Comparison of ENCODE assay signal across 23 cellular contexts in the genomic region with DNA sequence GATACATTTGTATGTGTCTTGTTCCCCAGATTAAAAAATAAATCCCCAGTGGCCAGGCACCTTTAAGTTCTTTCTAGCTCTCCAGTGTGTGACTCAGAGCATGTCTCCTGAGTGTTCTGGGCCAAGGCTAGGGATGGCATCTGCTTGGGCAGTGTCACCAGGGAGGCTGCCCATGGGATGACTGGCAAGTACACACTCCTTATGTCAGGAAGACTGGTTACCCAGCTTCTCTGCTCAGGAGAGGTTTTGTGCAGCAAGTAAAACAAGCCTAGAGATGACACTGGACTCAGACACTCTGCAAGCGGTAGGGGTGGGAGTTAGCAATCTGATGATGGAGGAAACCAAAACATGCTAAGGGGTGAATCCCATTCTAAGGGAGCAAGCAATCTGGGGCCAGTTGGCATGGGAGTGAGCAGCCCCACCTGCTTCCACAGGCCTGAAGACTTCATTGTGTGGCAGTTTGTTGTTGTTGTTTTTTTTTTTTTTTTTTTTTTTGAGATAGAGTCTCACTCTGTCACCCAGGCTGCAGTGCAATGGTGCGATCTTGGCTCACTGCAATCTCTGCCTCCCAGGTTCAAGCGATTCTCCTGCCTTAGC.
A peak's percentile ranks its signal among the peaks of the same experiment; 100 is the strongest.
DNase-seq lines count a peak whose midpoint lies in the region; ATAC-seq, FAIRE-seq and TF ChIP-seq lines count a peak whose summit lies in the region.
"Had no signal": no experiment of that assay in that cellular context is flagged by ENCODE, and none has a peak within 500 bp of the region (broad histone marks: within the 10 kb centered on the region; RNA-seq: fewer than 3 reads in every experiment).

No MANE protein-coding gene starts in this region.

- DNase-seq in K562 (ENCODE audit: extremely low read depth in 1 of 4, low spot score in 3 of 4) (no peak), coronary artery (ENCODE audit: low spot score) (peak; percentile 67), gastrocnemius medialis (peak in 1 of 2 donors; percentile 70), NCI-H187 treated with DMSO at 0.1 percent for 48 hours (lab: John Stamatoyannopoulos, UW) (no peak), NCI-H774 (lab: John Stamatoyannopoulos, UW) (no peak)
- DNase-seq in activated T-cell treated with anti-CD3 and anti-CD28 coated beads, Interleukin-2, amount 50 U/mL, for 1 hour, result no peak
- DNase-seq: ACHN; BE2C; CD4-positive, CD25-positive, alpha-beta regulatory T cell; CD8-positive, alpha-beta memory T cell; COR-L47; DMS 273 treated with DMSO at 0.1 percent for 48 hours; DMS53; DND-41; EL; HCEC 1CT; HFFc6 had no signal

- ATAC-seq in K562, result no peak
- peak; percentile 20 to 22 for ATAC-seq in gastrocnemius medialis

- no peaks in the 10 kb centered on the region for H3K79me2 ChIP-seq in K562 (ENCODE audit: control insufficient read depth, insufficient read depth, low read length)

- H3K4me1 ChIP-seq in HEK293 (ENCODE audit: control insufficient read depth, insufficient read depth, low read length) (peaks cover 14% of the 10 kb centered on the region), K562 (replicated peaks in 1 of 2; ENCODE audit: control insufficient read depth in 2 of 2, insufficient read depth in 2 of 2, low read length in 2 of 2) (no peaks in the 10 kb centered on the region), gastrocnemius medialis (peaks cover 51 to 54% of the 10 kb centered on the region in 2 donors)

- H2AFZ ChIP-seq in K562 (ENCODE audit: low read depth, low read length), result no peak overlapping the region

- TF ChIP-seq CTCF in HEK293 (tag by site-specific recombination; IDR thresholded peaks at IDR 0.05) (no peak), K562 (IDR thresholded peaks at IDR 0.05 in 2 of 3, conservative IDR thresholded peaks at IDR 0.05 in 1 of 3; ENCODE audit: insufficient read depth in 2 of 3, low read depth in 1 of 3, low read length in 3 of 3) (no peak), coronary artery (IDR thresholded peaks at IDR 0.05) (no peak), gastrocnemius medialis (IDR thresholded peaks at IDR 0.05 in 4 of 5, conservative IDR thresholded peaks at IDR 0.05 in 1 of 5) (no peak)

- no peaks in the 10 kb centered on the region for H3K9me1 ChIP-seq in K562 (ENCODE audit: control insufficient read depth, insufficient read depth, low read length)

- H3K4me3 ChIP-seq in HEK293 (ENCODE audit: low read depth, low read length) (no peak overlapping the region), K562 (no peak overlapping the region), coronary artery (no peak overlapping the region), gastrocnemius medialis (no peak overlapping the region)

- H3K27ac ChIP-seq in HEK293 (ENCODE audit: extremely low read depth, low read depth, low read length) (no peak overlapping the region), K562 (ENCODE audit: extremely low read depth, low read depth, low read length) (no peak overlapping the region), coronary artery (no peak overlapping the region), gastrocnemius medialis (peak overlapping the region; percentile 87 to 97 (median 88))
- H3K27ac ChIP-seq: HL-60 had no signal

- H3K27me3 ChIP-seq in K562 (ENCODE audit: control insufficient read depth in 2 of 2, insufficient read depth in 2 of 2, low read length in 2 of 2) (peaks cover 12 to 23% of the 10 kb centered on the region in 2 experiments; a peak in 3 of 5 replicates), gastrocnemius medialis (no peaks in the 10 kb centered on the region)
- H3K27me3 ChIP-seq: BE2C had no signal

- CTCF ChIA-PET in HEK293 (lab: Yijun Ruan, JAX), result interaction anchor here (0.7 kb wide), 1 partner anchor 47 kb away, joined by 3 read pairs; no protein-coding TSS in a partner anchor
- CTCF ChIA-PET in K562 (lab: Yijun Ruan, JAX; ENCODE audit: low intra/inter-chr PET ratio), result no interaction called here

- no TSS peak for BruUV-seq in K562 (replicated peaks; lab: Mats Ljungman, UMichigan)

- no peak for TF ChIP-seq EP300 in K562 (IDR thresholded peaks at IDR 0.05; ENCODE audit: low read length)

- no peaks in the 10 kb centered on the region for H3K9me3 ChIP-seq in HEK293 (ENCODE audit: control insufficient read depth, insufficient read depth, low read depth, low read length)
- H3K9me3 ChIP-seq in K562 (replicated peaks; ENCODE audit: control insufficient read depth, insufficient read depth, low read depth, low read length), result no peaks in the 10 kb centered on the region
- no peaks in the 10 kb centered on the region for H3K9me3 ChIP-seq in gastrocnemius medialis
- H3K9me3 ChIP-seq: BE2C had no signal

- intact Hi-C loops in K562 (cut with micrococcal nuclease), result no loop called here
- intact Hi-C loops in gastrocnemius medialis (cut with DNase I; ENCODE audit: low total_unique reads), result no loop called here

- H3K9ac ChIP-seq in K562 (ENCODE audit: insufficient read depth in 1 of 2, low read depth in 2 of 2, low read length in 2 of 2), result no peak overlapping the region

- 0% methylated on average over 3 of the region's 3 CpGs for WGBS in K562 (ENCODE audit: insufficient coverage, low coverage, missing lambda C conversion rate)

- in situ Hi-C loops in K562 (cut with MboI), result no loop called here
- in situ Hi-C loops in gastrocnemius medialis (cut with MboI; ENCODE audit: low sequenced_read_pairs in 4 of 4), result no loop called here

- no peak for TF ChIP-seq POLR2A in K562 (conservative IDR thresholded peaks at IDR 0.05)
- TF ChIP-seq POLR2A in gastrocnemius medialis (IDR thresholded peaks at IDR 0.05), result no peak

- H3K36me3 ChIP-seq in HEK293 (ENCODE audit: control insufficient read depth in 2 of 2, insufficient read depth in 1 of 2, low read length in 2 of 2) (peaks cover 0 to 2% of the 10 kb centered on the region in 2 experiments; a peak in 1 of 3 replicates), K562 (ENCODE audit: control insufficient read depth, insufficient read depth, low read length) (no peaks in the 10 kb centered on the region), gastrocnemius medialis (peaks cover 0 to 10% of the 10 kb centered on the region in 2 donors)
- H3K36me3 ChIP-seq: BE2C had no signal

- H4K20me1 ChIP-seq in K562 (replicated peaks; ENCODE audit: control insufficient read depth, insufficient read depth, low read length), result no peaks in the 10 kb centered on the region

- FAIRE-seq in K562 (lab: Jason Lieb, UNC), result no peak
- FAIRE-seq: A204.1, G401.6, GM12891, GM19239 had no signal

- TF ChIP-seq RAD21 in K562 (CRISPR knock-in tag; conservative IDR thresholded peaks at IDR 0.05 in 1 of 2, IDR thresholded peaks at IDR 0.05 in 1 of 2), result no peak

- no peak overlapping the region for H3K4me2 ChIP-seq in K562 (ENCODE audit: insufficient read depth, low read length)

- POLR2A ChIA-PET in HEK293 (lab: Yijun Ruan, JAX) (no interaction called here), K562 (lab: Yijun Ruan, JAX) (no interaction called here)

TF ChIP-seq in HEK293, 187 proteins besides CTCF, POLR2A, EP300 and RAD21 (continues in another document):
- TF ChIP-seq, protein P1, sequence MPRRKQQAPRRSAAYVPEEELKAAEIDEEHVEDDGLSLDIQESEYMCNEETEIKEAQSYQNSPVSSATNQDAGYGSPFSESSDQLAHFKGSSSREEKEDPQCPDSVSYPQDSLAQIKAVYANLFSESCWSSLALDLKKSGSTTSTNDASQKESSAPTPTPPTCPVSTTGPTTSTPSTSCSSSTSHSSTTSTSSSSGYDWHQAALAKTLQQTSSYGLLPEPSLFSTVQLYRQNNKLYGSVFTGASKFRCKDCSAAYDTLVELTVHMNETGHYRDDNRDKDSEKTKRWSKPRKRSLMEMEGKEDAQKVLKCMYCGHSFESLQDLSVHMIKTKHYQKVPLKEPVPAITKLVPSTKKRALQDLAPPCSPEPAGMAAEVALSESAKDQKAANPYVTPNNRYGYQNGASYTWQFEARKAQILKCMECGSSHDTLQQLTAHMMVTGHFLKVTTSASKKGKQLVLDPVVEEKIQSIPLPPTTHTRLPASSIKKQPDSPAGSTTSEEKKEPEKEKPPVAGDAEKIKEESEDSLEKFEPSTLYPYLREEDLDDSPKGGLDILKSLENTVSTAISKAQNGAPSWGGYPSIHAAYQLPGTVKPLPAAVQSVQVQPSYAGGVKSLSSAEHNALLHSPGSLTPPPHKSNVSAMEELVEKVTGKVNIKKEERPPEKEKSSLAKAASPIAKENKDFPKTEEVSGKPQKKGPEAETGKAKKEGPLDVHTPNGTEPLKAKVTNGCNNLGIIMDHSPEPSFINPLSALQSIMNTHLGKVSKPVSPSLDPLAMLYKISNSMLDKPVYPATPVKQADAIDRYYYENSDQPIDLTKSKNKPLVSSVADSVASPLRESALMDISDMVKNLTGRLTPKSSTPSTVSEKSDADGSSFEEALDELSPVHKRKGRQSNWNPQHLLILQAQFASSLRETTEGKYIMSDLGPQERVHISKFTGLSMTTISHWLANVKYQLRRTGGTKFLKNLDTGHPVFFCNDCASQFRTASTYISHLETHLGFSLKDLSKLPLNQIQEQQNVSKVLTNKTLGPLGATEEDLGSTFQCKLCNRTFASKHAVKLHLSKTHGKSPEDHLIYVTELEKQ (tag by site-specific recombination; IDR thresholded peaks at IDR 0.05; ENCODE audit: borderline replicate concordance), result no peak
- TF ChIP-seq ZNF626 (tag by site-specific recombination; IDR thresholded peaks at IDR 0.05), result no peak

TF ChIP-seq in K562, 482 proteins besides CTCF, POLR2A, EP300 and RAD21 (continues in another document):
- TF ChIP-seq PRDM10 (IDR thresholded peaks at IDR 0.05; ENCODE audit: partially characterized antibody), result peak; percentile 89

Comparison
In these comparisons a context has a peak if more than half of its experiments do, and no peak if none do; other contexts are left out.
1. H3K27ac ChIP-seq: peak in gastrocnemius medialis (4 of 4); none in HEK293 (single experiment), K562 (single experiment) and coronary artery (0 of 2).
2. Of the 44 proteins assayed by ChIP-seq in both K562 and HEK293: peak only in K562: none; only in HEK293: none; in both: PRDM10; in neither: 43.